Comparison of ENCODE assay signal across 8 cellular contexts in the genomic region with DNA sequence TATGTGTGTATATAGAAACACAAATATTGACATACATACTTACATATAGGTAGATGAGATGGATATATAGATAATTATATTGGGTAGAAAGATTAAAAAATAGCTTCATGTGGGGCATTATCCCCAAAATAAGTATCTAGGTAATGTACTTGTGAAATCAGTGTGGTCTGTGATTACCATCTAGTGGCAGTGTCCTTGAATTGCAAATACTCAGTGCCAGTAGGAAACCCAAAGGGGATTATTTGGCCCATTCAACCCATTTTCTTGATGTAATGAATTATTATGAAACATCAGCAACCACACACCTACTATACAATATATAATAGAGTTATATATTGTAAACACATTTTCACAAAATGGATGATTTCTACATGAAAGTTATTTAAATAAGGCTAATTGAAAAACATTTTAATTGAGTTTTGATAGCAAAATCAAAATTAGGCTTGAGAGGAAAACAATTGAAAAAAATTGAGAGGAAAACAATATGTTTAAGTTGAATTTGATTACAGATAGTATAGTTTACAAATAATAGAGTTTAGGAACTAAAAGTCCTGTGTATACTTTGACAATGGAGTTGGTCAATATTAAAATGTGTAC.
DNase-seq lines count a peak whose midpoint lies in the region; ATAC-seq and TF ChIP-seq lines count a peak whose summit lies in the region.

No MANE protein-coding gene starts in this region.

- TF ChIP-seq CTCF in PC-3 (conservative IDR thresholded peaks at IDR 0.05; ENCODE audit: low read depth, low read length) (peak; percentile 67), fibroblast of the aortic adventitia (IDR thresholded peaks at IDR 0.05; ENCODE audit: insufficient read depth, low read length) (peak; percentile 26), tibial nerve (IDR thresholded peaks at IDR 0.05) (peak in 4 of 5 experiments; percentile 9 to 33 (median 26)), uterus (IDR thresholded peaks at IDR 0.05) (peak in 1 of 4 experiments; percentile 9)

- H3K79me2 ChIP-seq in PC-3 (ENCODE audit: low read length), result no peaks in the 10 kb centered on the region

- DNase-seq in GM04503 (ENCODE audit: low read depth), result peak; percentile 1
- peak; percentile 40 for DNase-seq in PC-3
- DNase-seq in fibroblast of the aortic adventitia (ENCODE audit: low read depth), result peak; percentile 8
- no peak for DNase-seq in tibial nerve (ENCODE audit: low spot score in 2 of 2)
- DNase-seq in MG63, result no peak
- DNase-seq in uterus, result no peak
- DNase-seq in COLO668 (lab: John Stamatoyannopoulos, UW; ENCODE audit: unreplicated experiment), result no peak

- H3K4me1 ChIP-seq in PC-3 (ENCODE audit: insufficient read depth, low read length), result no peaks in the 10 kb centered on the region
- no peaks in the 10 kb centered on the region for H3K4me1 ChIP-seq in tibial nerve
- H3K4me1 ChIP-seq in uterus, result no peaks in the 10 kb centered on the region

- H3K36me3 ChIP-seq in PC-3 (ENCODE audit: low read depth, low read length), result no peaks in the 10 kb centered on the region
- H3K36me3 ChIP-seq in tibial nerve, result no peaks in the 10 kb centered on the region
- H3K36me3 ChIP-seq in MG63, result no peaks in the 10 kb centered on the region
- H3K36me3 ChIP-seq in uterus, result no peaks in the 10 kb centered on the region

- no peak overlapping the region for H3K4me3 ChIP-seq in PC-3 (ENCODE audit: low read length)
- no peak overlapping the region for H3K4me3 ChIP-seq in fibroblast of the aortic adventitia (ENCODE audit: low read depth, low read length)
- H3K4me3 ChIP-seq in tibial nerve, result no peak overlapping the region
- H3K4me3 ChIP-seq in MG63, result no peak overlapping the region
- no peak overlapping the region for H3K4me3 ChIP-seq in uterus

- no peak overlapping the region for H3K4me2 ChIP-seq in PC-3 (ENCODE audit: low read length)

- CTCF ChIA-PET in PC-3 (lab: Charles Lee), result interaction anchor here (0.6 kb wide), 1 partner anchor 516 kb away, joined by 3 read pairs; no protein-coding TSS in a partner anchor

- no peaks in the 10 kb centered on the region for H3K9me3 ChIP-seq in PC-3 (ENCODE audit: low read length)
- H3K9me3 ChIP-seq in tibial nerve, result no peaks in the 10 kb centered on the region
- no peaks in the 10 kb centered on the region for H3K9me3 ChIP-seq in MG63
- H3K9me3 ChIP-seq in uterus, result no peaks in the 10 kb centered on the region

- H3K27ac ChIP-seq in PC-3 (ENCODE audit: low read length) (no peak overlapping the region), tibial nerve (no peak overlapping the region), uterus (no peak overlapping the region)

- POLR2A ChIA-PET in PC-3 (lab: Charles Lee; ENCODE audit: unreplicated experiment), result no interaction called here

- H4K20me1 ChIP-seq in PC-3 (ENCODE audit: low read length), result no peaks in the 10 kb centered on the region

- H3F3A ChIP-seq in PC-3 (ENCODE audit: low read length, unreplicated experiment), result no peaks in the 10 kb centered on the region

- TF ChIP-seq EP300 in tibial nerve (IDR thresholded peaks at IDR 0.05), result no peak

- TF ChIP-seq POLR2A in tibial nerve (IDR thresholded peaks at IDR 0.05), result no peak
- no peak for TF ChIP-seq POLR2A in uterus (IDR thresholded peaks at IDR 0.05)

- H2AFZ ChIP-seq in PC-3 (ENCODE audit: low read length), result no peak overlapping the region

- intact Hi-C loops in PC-3 (cut with micrococcal nuclease) (loop anchor here (5.0 to 10.0 kb wide), 2 partner anchors 355 to 622 kb away; no protein-coding TSS in a partner anchor), uterus (cut with DNase I; ENCODE audit: low total_unique reads) (no loop called here)

- H3K9ac ChIP-seq in PC-3 (ENCODE audit: low read length), result no peak overlapping the region

- H3K27me3 ChIP-seq in PC-3 (ENCODE audit: low read length) (no peaks in the 10 kb centered on the region; the same call in 1 of the 2 replicates), tibial nerve (no peaks in the 10 kb centered on the region), MG63 (no peaks in the 10 kb centered on the region), uterus (no peaks in the 10 kb centered on the region)

- no peaks in the 10 kb centered on the region for H3K9me2 ChIP-seq in PC-3 (replicated peaks; ENCODE audit: low read length)

- ATAC-seq in HG03159 (IDR thresholded peaks at IDR 0.05; ENCODE audit: unreplicated experiment), result peak; percentile 73
- ATAC-seq in PC-3, result no peak

- no TSS peak for BruUV-seq in PC-3 (replicated peaks; lab: Mats Ljungman, UMichigan)

Comparison
In these comparisons a context has a peak if more than half of its experiments do, and no peak if none do; other contexts are left out.
1. DNase-seq: peak in GM04503 (single experiment), PC-3 (single experiment) and fibroblast of the aortic adventitia (single experiment); none in tibial nerve (0 of 2), MG63 (single experiment), uterus (0 of 2) and COLO668 (single experiment).